8 cellular contexts compared by ENCODE assay signal in the genomic region with DNA sequence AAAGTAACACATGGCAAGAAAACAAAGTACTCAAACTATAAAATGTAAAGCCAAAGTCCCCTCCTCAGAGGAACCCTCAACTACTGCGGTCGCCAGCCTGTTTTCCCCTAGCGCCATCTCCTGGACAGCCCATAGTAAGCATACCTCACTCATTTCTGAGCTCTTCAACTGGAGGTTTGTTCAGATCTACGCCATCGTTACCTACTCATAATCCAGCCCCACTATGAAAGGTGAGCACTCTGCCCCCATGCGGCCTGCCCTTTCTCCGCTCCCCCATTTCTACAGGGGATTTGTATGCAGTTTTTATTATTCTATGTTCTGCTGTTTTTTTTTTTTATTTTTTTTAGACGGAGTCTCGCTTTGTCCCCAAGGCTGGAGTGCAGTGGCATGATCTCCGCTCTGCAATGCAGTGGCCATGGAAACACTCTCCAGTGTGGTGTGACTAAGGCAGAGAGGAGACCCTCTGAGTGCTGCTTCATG. TPM values are rescaled to one million over a fixed set of nuclear protein-coding genes. Genes with fewer than 3 reads are reported as not detected.
A peak's percentile ranks its signal among the peaks of the same experiment; 100 is the strongest.
DNase-seq lines count a peak whose midpoint lies in the region; TF ChIP-seq lines count a peak whose summit lies in the region.

No MANE protein-coding gene starts in this region.

- H3K4me1 ChIP-seq in BE2C, result no peaks in the 10 kb centered on the region
- peaks cover 10% of the 10 kb centered on the region for H3K4me1 ChIP-seq in suprapubic skin
- H3K4me1 ChIP-seq in uterus, result no peaks in the 10 kb centered on the region

- no peaks in the 10 kb centered on the region for H3K36me3 ChIP-seq in BE2C
- H3K36me3 ChIP-seq in suprapubic skin, result peaks cover 3% of the 10 kb centered on the region
- no peaks in the 10 kb centered on the region for H3K36me3 ChIP-seq in uterus

- no peaks in the 10 kb centered on the region for H3K36me3 Mint-ChIP-seq in neural crest cell (ENCODE audit: low read depth)

- TF ChIP-seq EP300 in suprapubic skin (IDR thresholded peaks at IDR 0.05), result no peak

- intact Hi-C loops in uterus (cut with DNase I; ENCODE audit: low total_unique reads), result no loop called here

- TF ChIP-seq POLR2A in erythroblast (IDR thresholded peaks at IDR 0.05; ENCODE audit: low read length) (no peak), suprapubic skin (IDR thresholded peaks at IDR 0.05) (no peak), uterus (IDR thresholded peaks at IDR 0.05) (no peak)

- H3K9me3 Mint-ChIP-seq in neural crest cell, result no peaks in the 10 kb centered on the region

- TF ChIP-seq CTCF in BE2C (IDR thresholded peaks at IDR 0.05; ENCODE audit: low read depth, low read length), result peak; percentile 76
- peak; percentile 68 for TF ChIP-seq CTCF in neural crest cell (conservative IDR thresholded peaks at IDR 0.05)
- peak; percentile 59 to 67 for TF ChIP-seq CTCF in suprapubic skin (IDR thresholded peaks at IDR 0.05)
- TF ChIP-seq CTCF in uterus (IDR thresholded peaks at IDR 0.05), result peak in 2 of 4 experiments; percentile 7 to 43

- no peak overlapping the region for H3K4me3 Mint-ChIP-seq in neural crest cell

- H3K4me3 ChIP-seq in BE2C (ENCODE audit: low read depth, low read length) (no peak overlapping the region), suprapubic skin (no peak overlapping the region), uterus (no peak overlapping the region)

- H3K27me3 Mint-ChIP-seq in neural crest cell (ENCODE audit: low read depth), result no peaks in the 10 kb centered on the region

- DNase-seq in BE2C (peak; percentile 64), HCEC 1CT (peak; percentile 27), NOMO-1 treated with dmso at 0.1 percent for 144 hours (lab: John Stamatoyannopoulos, UW; ENCODE audit: unreplicated experiment) (peak; percentile 70), erythroblast (lab: John Stamatoyannopoulos, UW) (peak; percentile 63 to 68), neural crest cell (ENCODE audit: low read depth, low spot score) (peak; percentile 47), suprapubic skin (ENCODE audit: low spot score in 2 of 2) (no peak), uterus (no peak)
- DNase-seq in activated CD8-positive, alpha-beta memory T cell treated with anti-CD3 and anti-CD28 coated beads, Interleukin-2, amount 50 U/mL, for 24 hours (ENCODE audit: extremely low read depth), result peak; percentile 9

- WGBS in suprapubic skin, result 41% methylated on average over 10 of the region's 10 CpGs

- H3K9me3 ChIP-seq in BE2C, result no peaks in the 10 kb centered on the region; the same call in 1 of the 2 replicates
- H3K9me3 ChIP-seq in suprapubic skin, result no peaks in the 10 kb centered on the region
- no peaks in the 10 kb centered on the region for H3K9me3 ChIP-seq in uterus

- H3K27me3 ChIP-seq in BE2C (no peaks in the 10 kb centered on the region), suprapubic skin (no peaks in the 10 kb centered on the region), uterus (no peaks in the 10 kb centered on the region)

- H3K4me1 Mint-ChIP-seq in neural crest cell, result peaks cover 5% of the 10 kb centered on the region

- H3K27ac ChIP-seq in suprapubic skin (no peak overlapping the region), uterus (no peak overlapping the region)

- H3K27ac Mint-ChIP-seq in neural crest cell (ENCODE audit: unreplicated experiment), result no peak overlapping the region

RNA-seq across cellular contexts. Expression of gene OPA3, which starts 26.2 kb away (rescaled TPM):
- 11.8 TPM for polyA plus RNA-seq in BE2C (2012; ENCODE audit: insufficient read depth, insufficient read length, low read depth)
- 14.8 and 15.7 TPM in 2 replicates for total RNA-seq in neural crest cell
- 10 to 100 TPM; 13.8 to 25.6 (median 22.5) TPM for total RNA-seq in suprapubic skin
- total RNA-seq in uterus, result 1 to 10 TPM; 2.8 to 9.1 (median 5.1) TPM

RNA-seq across cellular contexts. Expression of gene GPR4, which starts 43.6 kb away (rescaled TPM):
- polyA plus RNA-seq in BE2C (2012; ENCODE audit: insufficient read depth, insufficient read length, low read depth), result 8.6 TPM
- total RNA-seq in neural crest cell (not detected in 2 replicates), suprapubic skin (1 to 10 TPM in 2 of 4 donors, under 1 TPM in 2; 0.49 to 2.4 (median 1.6) TPM), uterus (10 to 100 TPM in 1 of 4 donors, 1 to 10 TPM in 2, under 1 TPM in 1; 0.62 to 13.5 (median 6.6) TPM)

RNA-seq across cellular contexts. Expression of gene VASP, which starts 51.2 kb away (rescaled TPM):
- 177 TPM for polyA plus RNA-seq in BE2C (2012; ENCODE audit: insufficient read depth, insufficient read length, low read depth)
- total RNA-seq in neural crest cell (46.1 and 49.9 TPM in 2 replicates), suprapubic skin (10 to 100 TPM; 34.8 to 51.3 (median 43.6) TPM), uterus (100 to 1,000 TPM in 1 of 4 donors, 10 to 100 TPM in 3; 21.5 to 157 (median 38.3) TPM)

Comparison
In these comparisons a context has a peak if more than half of its experiments do, and no peak if none do; other contexts are left out.
1. DNase-seq: peak in BE2C (single experiment), HCEC 1CT (single experiment), NOMO-1 treated with dmso at 0.1 percent for 144 hours (single experiment), activated CD8-positive, alpha-beta memory T cell treated with anti-CD3 and anti-CD28 coated beads, Interleukin-2, amount 50 U/mL, for 24 hours (single experiment), erythroblast (2 of 2) and neural crest cell (single experiment); none in suprapubic skin (0 of 2) and uterus (0 of 2).